In genomic region chr9:98247826-98248657, GRCh38 we compare ENCODE assay signal across 13 cellular contexts. TPM values are rescaled to one million over a fixed set of nuclear protein-coding genes. Genes with fewer than 3 reads are reported as not detected.
DNase-seq lines count a peak whose midpoint lies in the region; ATAC-seq and TF ChIP-seq lines count a peak whose summit lies in the region.
"Had no signal": no experiment of that assay in that cellular context is flagged by ENCODE, and none has a peak within 500 bp of the region (broad histone marks: within the 10 kb centered on the region; RNA-seq: fewer than 3 reads in every experiment).

No MANE protein-coding gene starts in this region.

- peak overlapping the region; percentile 40 for H3K4me3 ChIP-seq in CD4-positive, CD25-positive, alpha-beta regulatory T cell (ENCODE audit: low read depth, low read length)
- no peak overlapping the region for H3K4me3 ChIP-seq in SJSA1
- H3K4me3 ChIP-seq in esophagus muscularis mucosa: no peak overlapping the region
- peak overlapping the region; percentile 3 for H3K4me3 ChIP-seq in skeletal muscle satellite cell (ENCODE audit: low read length)

- no peak overlapping the region for H3K27ac ChIP-seq in CD4-positive, CD25-positive, alpha-beta regulatory T cell (ENCODE audit: insufficient read depth, low read length, poor library complexity, severe bottlenecking)
- H3K27ac ChIP-seq in SJSA1 (peak overlapping the region; percentile 73), esophagus muscularis mucosa (replicated peaks in 1 of 4) (peak overlapping the region; percentile 54 to 71 (median 62))
- H3K27ac ChIP-seq: WERI-Rb-1 had no signal

- no peak for TF ChIP-seq CTCF in esophagus muscularis mucosa (IDR thresholded peaks at IDR 0.05)

- no peak for DNase-seq in CD4-positive, CD25-positive, alpha-beta regulatory T cell
- DNase-seq in SJSA1 (ENCODE audit: low read depth in 1 of 2, low spot score in 2 of 2) (no peak), esophagus muscularis mucosa (ENCODE audit: extremely low spot score) (no peak), NCI-H748 (lab: John Stamatoyannopoulos, UW; ENCODE audit: unreplicated experiment) (no peak)
- DNase-seq: central memory CD4-positive, alpha-beta T cell; H9; NCI-H2171; stimulated activated CD4-positive, alpha-beta T cell treated with anti-CD3 and anti-CD28 coated beads, Interleukin-4, amount 100 ng/mL, for 4 hours; WERI-Rb-1 had no signal

- H3K27me3 ChIP-seq in CD4-positive, CD25-positive, alpha-beta regulatory T cell (ENCODE audit: control insufficient read depth, insufficient read depth, low read length): no peaks in the 10 kb centered on the region
- H3K27me3 ChIP-seq in SJSA1 (replicated peaks) (no peaks in the 10 kb centered on the region), esophagus muscularis mucosa (no peaks in the 10 kb centered on the region), skeletal muscle satellite cell (ENCODE audit: control insufficient read depth, insufficient read depth, low read length) (no peaks in the 10 kb centered on the region)

- H3K4me3 Mint-ChIP-seq in CD4-positive, CD25-positive, alpha-beta regulatory T cell: peak overlapping the region in 2 of 4 donors; percentile 33 to 83
- H3K4me3 Mint-ChIP-seq: H9 had no signal

- peaks cover 15% of the 10 kb centered on the region for H3K4me1 ChIP-seq in CD4-positive, CD25-positive, alpha-beta regulatory T cell (ENCODE audit: control insufficient read depth, insufficient read depth, low read length, poor library complexity, severe bottlenecking)
- H3K4me1 ChIP-seq in SJSA1 (replicated peaks) (peaks cover 42% of the 10 kb centered on the region), esophagus muscularis mucosa (peaks cover 15 to 36% (median 18%) of the 10 kb centered on the region in 4 donors), skeletal muscle satellite cell (ENCODE audit: control insufficient read depth, insufficient read depth, low read length) (peaks cover 62% of the 10 kb centered on the region)

- TF ChIP-seq POLR2A in esophagus muscularis mucosa (IDR thresholded peaks at IDR 0.05; ENCODE audit: low read depth): no peak

- H3K9me3 Mint-ChIP-seq in CD4-positive, CD25-positive, alpha-beta regulatory T cell: peaks cover 0 to 2% (median 0%) of the 10 kb centered on the region in 7 donors
- H3K9me3 Mint-ChIP-seq: H9 had no signal

- peak overlapping the region; percentile 77 for H3K9ac ChIP-seq in skeletal muscle satellite cell (ENCODE audit: low read depth, low read length)

- peaks cover 29% of the 10 kb centered on the region for H3K36me3 Mint-ChIP-seq in CD4-positive, CD25-positive, alpha-beta regulatory T cell

- peak overlapping the region in 1 of 3 donors; percentile 73 for H3K27ac Mint-ChIP-seq in CD4-positive, CD25-positive, alpha-beta regulatory T cell

- peaks cover 23% of the 10 kb centered on the region for H3K36me3 ChIP-seq in CD4-positive, CD25-positive, alpha-beta regulatory T cell (ENCODE audit: control insufficient read depth, insufficient read depth, low read length)
- H3K36me3 ChIP-seq in SJSA1: peaks cover 12% of the 10 kb centered on the region; the same call in 1 of the 2 replicates
- peaks cover 3 to 26% (median 9%) of the 10 kb centered on the region in 4 donors for H3K36me3 ChIP-seq in esophagus muscularis mucosa
- H3K36me3 ChIP-seq in skeletal muscle satellite cell (ENCODE audit: insufficient read depth, low read length): peaks cover 53% of the 10 kb centered on the region

- WGBS in esophagus muscularis mucosa: 71% methylated on average over 7 of the region's 8 CpGs

- intact Hi-C loops in esophagus muscularis mucosa (cut with DNase I): no loop called here

- peak overlapping the region; percentile 59 for H3K4me2 ChIP-seq in skeletal muscle satellite cell (ENCODE audit: low read length)

- no peaks in the 10 kb centered on the region for H3K9me3 ChIP-seq in CD4-positive, CD25-positive, alpha-beta regulatory T cell (ENCODE audit: control insufficient read depth in 2 of 2, low read length in 2 of 2)
- H3K9me3 ChIP-seq in SJSA1 (replicated peaks) (no peaks in the 10 kb centered on the region), esophagus muscularis mucosa (no peaks in the 10 kb centered on the region), skeletal muscle satellite cell (replicated peaks; ENCODE audit: low read length) (no peaks in the 10 kb centered on the region)

- peaks cover 11 to 46% (median 34%) of the 10 kb centered on the region in 4 donors for H3K4me1 Mint-ChIP-seq in CD4-positive, CD25-positive, alpha-beta regulatory T cell

- ATAC-seq in CD4-positive, CD25-positive, alpha-beta regulatory T cell (ENCODE audit: low read depth in 2 of 2): no peak
- ATAC-seq in GM21423 (IDR thresholded peaks at IDR 0.05; ENCODE audit: unreplicated experiment) (no peak), GM19035 (IDR thresholded peaks at IDR 0.05; ENCODE audit: unreplicated experiment) (no peak), HG03432 (IDR thresholded peaks at IDR 0.05; ENCODE audit: unreplicated experiment) (no peak)

- no peak for TF ChIP-seq EP300 in esophagus muscularis mucosa (IDR thresholded peaks at IDR 0.05)

- no peaks in the 10 kb centered on the region for H3K27me3 Mint-ChIP-seq in CD4-positive, CD25-positive, alpha-beta regulatory T cell

RNA-seq across cellular contexts. Expression of gene TBC1D2, which starts 7.4 kb away (rescaled TPM):
- 11.5 TPM for total RNA-seq in CD4-positive, CD25-positive, alpha-beta regulatory T cell
- polyA plus RNA-seq in CD4-positive, CD25-positive, alpha-beta regulatory T cell: 10 to 100 TPM in 2 of 4 donors, 1 to 10 TPM in 2; 8.2 to 10.4 (median 9.7) TPM
- 4.4 TPM in 2 replicates for total RNA-seq in SJSA1 (2014; rRNA removed; shearing (Covaris generic))
- total RNA-seq in esophagus muscularis mucosa: 10 to 100 TPM in 1 of 4 donors, 1 to 10 TPM in 3; 5.0 to 12.4 (median 7.3) TPM
- total RNA-seq in skeletal muscle satellite cell (2012; rRNA removed): 13.9 and 37.1 TPM in 2 replicates

RNA-seq across cellular contexts. Expression of gene CORO2A, which starts 55.6 kb away (rescaled TPM):
- total RNA-seq in CD4-positive, CD25-positive, alpha-beta regulatory T cell: 27.0 TPM
- polyA plus RNA-seq in CD4-positive, CD25-positive, alpha-beta regulatory T cell: 10 to 100 TPM; 13.4 to 16.7 (median 14.0) TPM
- 0.16 TPM in 2 replicates for total RNA-seq in SJSA1 (2014; rRNA removed; shearing (Covaris generic))
- total RNA-seq in esophagus muscularis mucosa: 1 to 10 TPM in 3 of 4 donors, under 1 TPM in 1; 0.42 to 2.7 (median 1.9) TPM
- 0.25 and 0.44 TPM in 2 replicates for total RNA-seq in skeletal muscle satellite cell (2012; rRNA removed)

Comparison
In these comparisons a context has a peak if more than half of its experiments do, and no peak if none do; other contexts are left out.
1. H3K4me3 ChIP-seq: peak in CD4-positive, CD25-positive, alpha-beta regulatory T cell (single experiment) and skeletal muscle satellite cell (single experiment); none in SJSA1 (single experiment) and esophagus muscularis mucosa (0 of 4).